In genomic region chr6:39724787-39725631, GRCh38 we compare ENCODE assay signal across 8 cellular contexts. TPM values are rescaled to one million over a fixed set of nuclear protein-coding genes. Genes with fewer than 3 reads are reported as not detected.
A peak's percentile ranks its signal among the peaks of the same experiment; 100 is the strongest.
DNase-seq lines count a peak whose midpoint lies in the region; ATAC-seq and TF ChIP-seq lines count a peak whose summit lies in the region.

Gene KIF6 (minus strand): TSS chr6:39725408. CDS start chr6:39725310, 98 bp downstream.

- CTCF ChIA-PET in AG04449 (lab: Yijun Ruan, JAX): no interaction called here

- WGBS in ectodermal cell, 2 experiments: 16 to 21% methylated on average over 58 of the region's 58 CpGs

- H3K27ac ChIP-seq in ectodermal cell (ENCODE audit: insufficient read depth, low read depth, low read length, poor library complexity, severe bottlenecking) (no peak within 1 kb of the TSS), lower lobe of right lung (peak within 1 kb of the TSS; percentile 72)

- no peaks in the 10 kb centered on the region for H3K4me1 ChIP-seq in ectodermal cell (ENCODE audit: control insufficient read depth, insufficient read depth, low read length)
- H3K4me1 ChIP-seq in lower lobe of right lung: no peaks in the 10 kb centered on the region

- H3K9me3 ChIP-seq in ectodermal cell (ENCODE audit: control insufficient read depth, low read length): no peaks in the 10 kb centered on the region
- H3K9me3 ChIP-seq in lower lobe of right lung: no peaks in the 10 kb centered on the region

- TF ChIP-seq CTCF in AG04449 (IDR thresholded peaks at IDR 0.05; ENCODE audit: insufficient read depth, low read length, missing control alignments) (no peak), lower lobe of right lung (IDR thresholded peaks at IDR 0.05) (no peak)

- DNase-seq in AG04449 (ENCODE audit: low read depth, low spot score): peak; percentile 12
- peak; percentile 89 for DNase-seq in NCI-H345 treated with DMSO at 0.1 percent for 48 hours (lab: John Stamatoyannopoulos, UW; ENCODE audit: unreplicated experiment)
- peak; percentile 30 to 57 for DNase-seq in activated CD8-positive, alpha-beta memory T cell treated with anti-CD3 and anti-CD28 coated beads for 1 hour (ENCODE audit: extremely low read depth in 1 of 2, low read depth in 1 of 2)
- DNase-seq in lower lobe of right lung: peak; percentile 94
- peak; percentile 75 to 80 for DNase-seq in stimulated activated CD4-positive, alpha-beta T cell treated with anti-CD3 and anti-CD28 coated beads, Interleukin-4, amount 100 ng/mL, for 4 hours

- POLR2A ChIA-PET in AG04449 (lab: Yijun Ruan, JAX): no interaction called here

- peak within 1 kb of the TSS; percentile 82 for H3K4me3 ChIP-seq in AG04449 (ENCODE audit: low read depth, low read length)
- peak within 1 kb of the TSS; percentile 68 for H3K4me3 ChIP-seq in ectodermal cell (ENCODE audit: insufficient read depth, low read depth, low read length)
- H3K4me3 ChIP-seq in lower lobe of right lung: peak within 1 kb of the TSS; percentile 85

- H3K36me3 ChIP-seq in ectodermal cell (ENCODE audit: control insufficient read depth, insufficient read depth, low read length) (no peaks in the 10 kb centered on the region), lower lobe of right lung (no peaks in the 10 kb centered on the region)

- no peaks in the 10 kb centered on the region for H3K27me3 ChIP-seq in ectodermal cell (ENCODE audit: control insufficient read depth, insufficient read depth, low read length, poor library complexity, severe bottlenecking)
- H3K27me3 ChIP-seq in lower lobe of right lung (ENCODE audit: low read depth): no peaks in the 10 kb centered on the region

- peak; percentile 99 for ATAC-seq in GM18909 (IDR thresholded peaks at IDR 0.05; ENCODE audit: poor library complexity, unreplicated experiment)
- peak; percentile 98 for ATAC-seq in HG03175 (IDR thresholded peaks at IDR 0.05; ENCODE audit: unreplicated experiment)
- peak; percentile 100 for ATAC-seq in lower lobe of right lung

- intact Hi-C loops in lower lobe of right lung (cut with DNase I): no loop called here

RNA-seq across cellular contexts. Expression of gene KIF6, which starts in this region (rescaled TPM):
- polyA plus RNA-seq in ectodermal cell (2013, experiment 1 of 4): 2.4 TPM
- 2.1 TPM for polyA plus RNA-seq in ectodermal cell (2013, experiment 2 of 4)
- polyA plus RNA-seq in ectodermal cell (2013, experiment 3 of 4): 1.7 TPM
- polyA plus RNA-seq in ectodermal cell (2013, experiment 4 of 4): 1.3 TPM
- total RNA-seq in lower lobe of right lung: 2.5 TPM

Comparison
In these comparisons a context has a peak if more than half of its experiments do, and no peak if none do; other contexts are left out.
1. DNase-seq: peak in every context shown above with its lines; median percentile 94 in lower lobe of right lung; 89 in NCI-H345 treated with DMSO at 0.1 percent for 48 hours; 78 in stimulated activated CD4-positive, alpha-beta T cell treated with anti-CD3 and anti-CD28 coated beads, Interleukin-4, amount 100 ng/mL, for 4 hours; 44 in activated CD8-positive, alpha-beta memory T cell treated with anti-CD3 and anti-CD28 coated beads for 1 hour; 12 in AG04449.